1 cellular context compared by ENCODE assay signal in the genomic region with DNA sequence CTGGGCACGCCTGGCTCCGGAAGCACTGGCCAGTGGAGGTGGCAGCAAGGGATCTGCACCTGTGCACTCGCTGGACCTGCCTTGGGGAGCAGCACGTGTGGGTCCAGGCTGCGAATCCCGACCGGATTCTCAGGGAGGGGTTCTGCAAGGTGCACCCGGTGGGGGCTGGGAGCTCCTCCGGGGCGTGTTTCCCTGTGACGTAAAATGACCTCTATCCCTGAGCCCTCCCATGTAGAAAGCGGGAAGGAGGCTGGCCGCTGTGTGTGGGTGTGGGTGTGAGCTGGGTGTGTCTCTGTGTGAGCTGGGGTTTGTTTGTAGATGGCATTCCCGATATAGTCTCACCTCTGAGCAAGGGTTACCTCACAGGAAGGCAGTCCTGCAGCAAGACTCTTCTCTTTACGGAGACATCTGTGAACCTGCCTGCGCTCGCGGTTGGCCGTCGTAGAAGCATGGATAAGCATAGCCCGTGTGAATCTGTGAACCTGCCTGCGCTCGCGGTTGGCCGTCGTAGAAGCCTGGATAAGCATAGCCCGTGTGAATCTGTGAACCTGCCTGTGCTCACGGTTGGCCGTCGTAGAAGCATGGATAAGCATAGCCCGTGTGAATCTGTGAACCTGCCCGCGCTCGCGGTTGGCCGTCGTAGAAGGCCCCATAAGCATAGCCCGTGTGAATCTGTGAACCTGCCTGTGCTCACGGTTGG.
A peak's percentile ranks its signal among the peaks of the same experiment; 100 is the strongest.
TF ChIP-seq lines count a peak whose summit lies in the region.

No MANE protein-coding gene starts in this region.

TF ChIP-seq in HepG2, 621 proteins besides CTCF, POLR2A, EP300 and RAD21 (continued from another document):
- TF ChIP-seq, protein P1, sequence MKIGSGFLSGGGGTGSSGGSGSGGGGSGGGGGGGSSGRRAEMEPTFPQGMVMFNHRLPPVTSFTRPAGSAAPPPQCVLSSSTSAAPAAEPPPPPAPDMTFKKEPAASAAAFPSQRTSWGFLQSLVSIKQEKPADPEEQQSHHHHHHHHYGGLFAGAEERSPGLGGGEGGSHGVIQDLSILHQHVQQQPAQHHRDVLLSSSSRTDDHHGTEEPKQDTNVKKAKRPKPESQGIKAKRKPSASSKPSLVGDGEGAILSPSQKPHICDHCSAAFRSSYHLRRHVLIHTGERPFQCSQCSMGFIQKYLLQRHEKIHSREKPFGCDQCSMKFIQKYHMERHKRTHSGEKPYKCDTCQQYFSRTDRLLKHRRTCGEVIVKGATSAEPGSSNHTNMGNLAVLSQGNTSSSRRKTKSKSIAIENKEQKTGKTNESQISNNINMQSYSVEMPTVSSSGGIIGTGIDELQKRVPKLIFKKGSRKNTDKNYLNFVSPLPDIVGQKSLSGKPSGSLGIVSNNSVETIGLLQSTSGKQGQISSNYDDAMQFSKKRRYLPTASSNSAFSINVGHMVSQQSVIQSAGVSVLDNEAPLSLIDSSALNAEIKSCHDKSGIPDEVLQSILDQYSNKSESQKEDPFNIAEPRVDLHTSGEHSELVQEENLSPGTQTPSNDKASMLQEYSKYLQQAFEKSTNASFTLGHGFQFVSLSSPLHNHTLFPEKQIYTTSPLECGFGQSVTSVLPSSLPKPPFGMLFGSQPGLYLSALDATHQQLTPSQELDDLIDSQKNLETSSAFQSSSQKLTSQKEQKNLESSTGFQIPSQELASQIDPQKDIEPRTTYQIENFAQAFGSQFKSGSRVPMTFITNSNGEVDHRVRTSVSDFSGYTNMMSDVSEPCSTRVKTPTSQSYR (CRISPR knock-in tag; IDR thresholded peaks at IDR 0.05; ENCODE audit: borderline replicate concordance): 0 out of 2 replicates have a peak, but pooled peaks have one; percentile 28
